Comparison of ENCODE assay signal across 1 cellular context in genomic region chr5:43039468-43040286, GRCh38.
TF ChIP-seq lines count a peak whose summit lies in the region.

No MANE protein-coding gene starts in this region.

TF ChIP-seq in K562, 482 proteins besides CTCF, POLR2A, EP300 and RAD21 (continued from another document and continues in another):
- TF ChIP-seq ZBTB40 (IDR thresholded peaks at IDR 0.05) = no peak
- no peak for TF ChIP-seq ZBTB40 (CRISPR knock-in tag; IDR thresholded peaks at IDR 0.05)
- TF ChIP-seq MYNN (IDR thresholded peaks at IDR 0.05) = 0 out of 2 replicates have a peak, but pooled peaks have one; percentile 24
- TF ChIP-seq MYNN (CRISPR knock-in tag; IDR thresholded peaks at IDR 0.05) = no peak
- no peak for TF ChIP-seq TAF7 (tag; IDR thresholded peaks at IDR 0.05)
- TF ChIP-seq TAF1 (IDR thresholded peaks at IDR 0.05; ENCODE audit: control insufficient read depth, extremely low read depth, insufficient read depth, low read length, severe bottlenecking) = peak; percentile 47
- no peak for TF ChIP-seq MEIS2 (IDR thresholded peaks at IDR 0.05; ENCODE audit: partially characterized antibody)
- no peak for TF ChIP-seq ZNF561 (CRISPR knock-in tag; conservative IDR thresholded peaks at IDR 0.05)
- no peak for TF ChIP-seq PPARD (CRISPR knock-in tag; IDR thresholded peaks at IDR 0.05)
- 0 out of 2 replicates have a peak, but pooled peaks have one; percentile 4 for TF ChIP-seq GABPB1 (CRISPR knock-in tag; IDR thresholded peaks at IDR 0.05)
- TF ChIP-seq MEF2A (IDR thresholded peaks at IDR 0.05; ENCODE audit: control insufficient read depth, low read depth, low read length) = no peak
- TF ChIP-seq ZKSCAN8 (CRISPR knock-in tag; IDR thresholded peaks at IDR 0.05) = no peak
- TF ChIP-seq XRCC3 (IDR thresholded peaks at IDR 0.05) = no peak
- no peak for TF ChIP-seq PCBP2 (IDR thresholded peaks at IDR 0.05; ENCODE audit: low read depth, low read length, poor library complexity, severe bottlenecking)
- peak; percentile 54; the same call in 1 of the 2 replicates for TF ChIP-seq TFAP4 (CRISPR knock-in tag; IDR thresholded peaks at IDR 0.05; ENCODE audit: borderline replicate concordance)
- no peak; the same call in 1 of the 2 replicates for TF ChIP-seq MIER1 (IDR thresholded peaks at IDR 0.05; ENCODE audit: low read depth)
- no peak for TF ChIP-seq DACH1 (IDR thresholded peaks at IDR 0.05; ENCODE audit: partially characterized antibody)
- no peak for TF ChIP-seq NFRKB (IDR thresholded peaks at IDR 0.05; ENCODE audit: low read depth)
- peak; percentile 13; the same call in 1 of the 2 replicates for TF ChIP-seq SMARCE1 (IDR thresholded peaks at IDR 0.05)
- no peak for TF ChIP-seq ETS2 (tag; IDR thresholded peaks at IDR 0.05; ENCODE audit: borderline replicate concordance, poor library complexity, severe bottlenecking)
- TF ChIP-seq ZNF830 (CRISPR knock-in tag; IDR thresholded peaks at IDR 0.05) = no peak
- no peak for TF ChIP-seq PHB (CRISPR knock-in tag; IDR thresholded peaks at IDR 0.05)
- TF ChIP-seq AFF1 (IDR thresholded peaks at IDR 0.05; ENCODE audit: low read depth in 1 of 2, partially characterized antibody in 2 of 2) = no peak
- TF ChIP-seq SOX6 (IDR thresholded peaks at IDR 0.05) = peak; percentile 49
- TF ChIP-seq SLC30A9 (CRISPR knock-in tag; IDR thresholded peaks at IDR 0.05) = no peak
- TF ChIP-seq FOXJ3 (CRISPR knock-in tag; IDR thresholded peaks at IDR 0.05) = no peak
- peak; percentile 87 for TF ChIP-seq CTCFL (IDR thresholded peaks at IDR 0.05; ENCODE audit: borderline replicate concordance, insufficient read depth, low read depth, low read length, poor library complexity, severe bottlenecking)
- no peak for TF ChIP-seq FOXA1 (IDR thresholded peaks at IDR 0.05; ENCODE audit: borderline replicate concordance)
- no peak for TF ChIP-seq PYGO2 (tag; IDR thresholded peaks at IDR 0.05)
- no peak for TF ChIP-seq PTRF (tag; IDR thresholded peaks at IDR 0.05)
- no peak for TF ChIP-seq HMG20A (CRISPR knock-in tag; conservative IDR thresholded peaks at IDR 0.05)
- no peak for TF ChIP-seq ZNF449 (CRISPR knock-in tag; IDR thresholded peaks at IDR 0.05)
- no peak for TF ChIP-seq ZNF696 (CRISPR knock-in tag; conservative IDR thresholded peaks at IDR 0.05)
- TF ChIP-seq MLX (CRISPR knock-in tag; conservative IDR thresholded peaks at IDR 0.05) = no peak
- TF ChIP-seq PHF21A (IDR thresholded peaks at IDR 0.05; ENCODE audit: borderline replicate concordance, low read depth) = peak; percentile 57; the same call in 1 of the 2 replicates
- no peak for TF ChIP-seq ZBTB1 (CRISPR knock-in tag; IDR thresholded peaks at IDR 0.05; ENCODE audit: borderline replicate concordance, low read depth)
- peak; percentile 56 for TF ChIP-seq HNRNPLL (IDR thresholded peaks at IDR 0.05; ENCODE audit: low read depth, low read length, poor library complexity, severe bottlenecking)
- no peak for TF ChIP-seq TFAM (CRISPR knock-in tag; conservative IDR thresholded peaks at IDR 0.05)
- TF ChIP-seq TEAD4 (IDR thresholded peaks at IDR 0.05; ENCODE audit: low read length) = 0 out of 2 replicates have a peak, but pooled peaks have one; percentile 16
- no peak for TF ChIP-seq TEAD4 (CRISPR knock-in tag; IDR thresholded peaks at IDR 0.05; ENCODE audit: borderline replicate concordance)
- no peak for TF ChIP-seq FOXP1 (CRISPR knock-in tag; IDR thresholded peaks at IDR 0.05)
- TF ChIP-seq ZC3H4 (CRISPR knock-in tag; IDR thresholded peaks at IDR 0.05; ENCODE audit: borderline replicate concordance) = no peak
- no peak for TF ChIP-seq HNRNPH1 (optimal IDR thresholded peaks at IDR 0.05; ENCODE audit: low read depth, low read length)
- no peak for TF ChIP-seq NFE2L1 (tag; IDR thresholded peaks at IDR 0.05; ENCODE audit: borderline replicate concordance, low read depth)
- TF ChIP-seq ZZZ3 (IDR thresholded peaks at IDR 0.05) = no peak
- no peak for TF ChIP-seq ARHGAP35 (IDR thresholded peaks at IDR 0.05; ENCODE audit: partially characterized antibody)
- TF ChIP-seq E2F6 (IDR thresholded peaks at IDR 0.05; ENCODE audit: borderline replicate concordance in 1 of 2, extremely low read depth in 1 of 2, insufficient read depth in 1 of 2, insufficient read length in 1 of 2, low read depth in 1 of 2, low read length in 1 of 2, poor library complexity in 1 of 2, severe bottlenecking in 1 of 2) = peak; percentile 81 to 95
- no peak for TF ChIP-seq ZFP1 (CRISPR knock-in tag; IDR thresholded peaks at IDR 0.05)
- no peak for TF ChIP-seq ZNF76 (CRISPR knock-in tag; IDR thresholded peaks at IDR 0.05; ENCODE audit: borderline replicate concordance)
- no peak for TF ChIP-seq LEF1 (IDR thresholded peaks at IDR 0.05)
- TF ChIP-seq MXD1 (CRISPR knock-in tag; IDR thresholded peaks at IDR 0.05; ENCODE audit: borderline replicate concordance, poor library complexity, severe bottlenecking) = no peak
